ENCODE assay signal across 8 cellular contexts in genomic region chr17:17694229-17695081, GRCh38. TPM values are rescaled to one million over a fixed set of nuclear protein-coding genes. Genes with fewer than 3 reads are reported as not detected.
A peak's percentile ranks its signal among the peaks of the same experiment; 100 is the strongest.
DNase-seq lines count a peak whose midpoint lies in the region; ATAC-seq and TF ChIP-seq lines count a peak whose summit lies in the region.

No MANE protein-coding gene starts in this region.

- H3K4me1 ChIP-seq in KMS-11 (ENCODE audit: low read depth, poor library complexity, severe bottlenecking): peaks cover 55% of the 10 kb centered on the region
- peaks cover 77% of the 10 kb centered on the region for H3K4me1 ChIP-seq in prostate gland (replicated peaks)
- no peaks in the 10 kb centered on the region for H3K4me1 ChIP-seq in urinary bladder (ENCODE audit: insufficient read depth)

- POLR2A ChIA-PET in T-cell (lab: Charles Lee): no interaction called here

- no peaks in the 10 kb centered on the region for H3K9me3 Mint-ChIP-seq in T-cell

- no peaks in the 10 kb centered on the region for H3K9me3 ChIP-seq in prostate gland

- H3K27me3 ChIP-seq in KMS-11 (ENCODE audit: insufficient read depth, low read depth) (no peaks in the 10 kb centered on the region), prostate gland (replicated peaks; ENCODE audit: insufficient read depth) (no peaks in the 10 kb centered on the region)

- H3K4me2 ChIP-seq in KMS-11: peak overlapping the region; percentile 48; the same call in 1 of the 2 replicates

- intact Hi-C loops in left ventricle myocardium superior (cut with micrococcal nuclease) (loop anchor here (10.0 kb wide), 1 partner anchor 90 kb away; no protein-coding TSS in a partner anchor), prostate gland (cut with DNase I) (loop anchor here (5.0 kb wide), 1 partner anchor 48 kb away; no protein-coding TSS in a partner anchor)

- H3K27ac ChIP-seq in KMS-11 (peak overlapping the region; percentile 47), adipose tissue (ENCODE audit: low read depth, low read length) (peak overlapping the region; percentile 88), prostate gland (peak overlapping the region; percentile 96 to 99), urinary bladder (ENCODE audit: low read depth) (peak overlapping the region; percentile 97)

- H3K9ac ChIP-seq in KMS-11: peak overlapping the region; percentile 42; the same call in 1 of the 2 replicates

- peak; percentile 84 for TF ChIP-seq POLR2A in prostate gland (IDR thresholded peaks at IDR 0.05)

- DNase-seq in CMK (ENCODE audit: low read depth): peak; percentile 48
- DNase-seq in T-cell: peak; percentile 40 to 74 (median 62)
- peak; percentile 90 for DNase-seq in left ventricle myocardium superior
- DNase-seq in prostate gland (ENCODE audit: low spot score): peak; percentile 75

- no peaks in the 10 kb centered on the region for H3K36me3 Mint-ChIP-seq in T-cell

- H3K27me3 Mint-ChIP-seq in T-cell: no peaks in the 10 kb centered on the region

- H3K36me3 ChIP-seq in KMS-11 (ENCODE audit: insufficient read depth) (no peaks in the 10 kb centered on the region), prostate gland (no peaks in the 10 kb centered on the region), urinary bladder (ENCODE audit: insufficient read depth) (no peaks in the 10 kb centered on the region)

- peaks cover 75% of the 10 kb centered on the region for H3K79me2 ChIP-seq in KMS-11 (ENCODE audit: insufficient read depth, low read depth)

- H4K20me1 ChIP-seq in KMS-11 (ENCODE audit: insufficient read depth): no peaks in the 10 kb centered on the region

- peak overlapping the region; percentile 86 to 89 (median 86) for H3K4me3 Mint-ChIP-seq in T-cell

- H2AFZ ChIP-seq in KMS-11 (ENCODE audit: low read depth): peak overlapping the region; percentile 18

- H3K4me3 ChIP-seq in KMS-11 (IDR thresholded peaks at IDR 0.05; ENCODE audit: insufficient read depth, low read depth, low read length) (no peak overlapping the region), prostate gland (peak overlapping the region; percentile 52 to 53), urinary bladder (ENCODE audit: low read depth, low read length) (peak overlapping the region; percentile 61)

- 0% methylated on average over 54 to 87 of the region's 87 CpGs for WGBS in adipose tissue, 3 donors
- under 1% methylated on average over 54 of the region's 87 CpGs for WGBS in prostate gland
- 1% methylated on average over 87 of the region's 87 CpGs for WGBS in urinary bladder

- TF ChIP-seq CTCF in KMS-11 (conservative IDR thresholded peaks at IDR 0.05; ENCODE audit: low read depth, low read length) (no peak), prostate gland (IDR thresholded peaks at IDR 0.05) (peak in 2 of 4 experiments; percentile 9 to 34)

- CTCF ChIA-PET in T-cell (lab: Charles Lee): interaction anchor here (0.6 to 1.1 kb wide), 2 partner anchors 17 to 199 kb away, joined by 3 to 5 read pairs; partner anchors contain the start of gene RASD1 (in 1 of the 2)

- H3K27ac Mint-ChIP-seq in T-cell: peak overlapping the region; percentile 98 to 99

- peaks cover 62 to 65% (median 64%) of the 10 kb centered on the region in 3 donors for H3K4me1 Mint-ChIP-seq in T-cell

- ATAC-seq in GM21381 (IDR thresholded peaks at IDR 0.05; ENCODE audit: unreplicated experiment) (peak; percentile 58), T-cell (replicated peaks in 1 of 4) (peak; percentile 77 to 81 (median 79)), left ventricle myocardium superior (peak; percentile 77)

RNA-seq across cellular contexts. Expression of gene RAI1, which starts 13.2 kb away (rescaled TPM):
- total RNA-seq in T-cell: 10 to 100 TPM; 20.1 to 31.2 (median 24.5) TPM
- 1 to 10 TPM; 4.5 to 9.3 (median 6.4) TPM for polyA plus RNA-seq in adipose tissue
- total RNA-seq in left ventricle myocardium superior: 30.1 TPM
- 10 to 100 TPM; 69.2 to 71.0 TPM for total RNA-seq in prostate gland
- 17.5 TPM for total RNA-seq in urinary bladder
- 20.2 TPM for polyA plus RNA-seq in urinary bladder

Comparison
In these comparisons a context has a peak if more than half of its experiments do, and no peak if none do; other contexts are left out.
1. H3K27ac ChIP-seq: peak in every context shown above with its lines; median percentile 98 in prostate gland; 97 in urinary bladder; 88 in adipose tissue; 47 in KMS-11.